In the genomic region with DNA sequence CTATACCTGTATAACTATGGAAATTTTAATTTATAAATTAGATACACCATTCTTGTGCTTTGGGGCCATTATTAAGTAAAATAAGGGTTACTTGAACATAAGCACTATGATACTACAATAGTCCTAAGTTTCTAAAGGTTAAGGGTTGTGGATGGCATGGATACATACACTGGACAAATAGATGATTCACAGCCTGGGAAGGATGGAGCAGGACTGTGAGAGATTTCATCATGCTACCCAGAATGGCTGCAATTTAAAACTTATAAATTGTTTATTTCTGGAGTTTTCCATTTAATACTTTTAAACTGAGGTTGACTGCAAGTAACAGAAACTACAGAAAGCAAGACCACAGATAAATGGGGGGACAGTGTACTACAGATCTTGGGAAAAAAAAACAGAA, we compare ENCODE assay signal across 19 cellular contexts.
A peak's percentile ranks its signal among the peaks of the same experiment; 100 is the strongest.
DNase-seq lines count a peak whose midpoint lies in the region; ATAC-seq and TF ChIP-seq lines count a peak whose summit lies in the region.
"Had no signal": no experiment of that assay in that cellular context is flagged by ENCODE, and none has a peak within 500 bp of the region (broad histone marks: within the 10 kb centered on the region; RNA-seq: fewer than 3 reads in every experiment).

No MANE protein-coding gene starts in this region.

- no peak overlapping the region for H3K9ac ChIP-seq in PC-3 (ENCODE audit: low read length)
- H3K9ac ChIP-seq: KMS-11 had no signal

- H3K9me2 ChIP-seq in PC-3 (replicated peaks; ENCODE audit: low read length) = no peaks in the 10 kb centered on the region

- peak; percentile 32 for DNase-seq in ELR (ENCODE audit: low read depth)
- peak; percentile 7 for DNase-seq in PC-3
- DNase-seq in astrocyte of the spinal cord (ENCODE audit: low read depth, low spot score) = peak; percentile 9
- peak; percentile 43 for DNase-seq in skeletal muscle cell (ENCODE audit: low read depth)
- DNase-seq in NCI-H2171 (lab: John Stamatoyannopoulos, UW) = no peak
- no peak for DNase-seq in GOT3 (lab: John Stamatoyannopoulos, UW)
- no peak for DNase-seq in NK-92 treated with Interleukin-12 subunit alpha and Interleukin-12 subunit beta, amount 100 ng/mL, for 24 hours (lab: John Stamatoyannopoulos, UW)
- DNase-seq: C1 segment of cervical spinal cord; CD8-positive, alpha-beta memory T cell; DMS79 treated with DMSO at 0.1 percent for 48 hours; NCI-H1417; NCI-H187; NCI-H2107; NCI-H2227 treated with DMSO at 0.1 percent for 48 hours; NCI-H524; NCI-H82 had no signal

- no peaks in the 10 kb centered on the region for H3K79me2 ChIP-seq in PC-3 (ENCODE audit: low read length)

- POLR2A ChIA-PET in PC-3 (lab: Charles Lee; ENCODE audit: unreplicated experiment) = no interaction called here

- intact Hi-C loops in PC-3 (cut with micrococcal nuclease) = no loop called here

- CTCF ChIA-PET in PC-3 (lab: Charles Lee) = no interaction called here

- BruUV-seq in PC-3 (replicated peaks; lab: Mats Ljungman, UMichigan) = no TSS peak

- H3K4me2 ChIP-seq in PC-3 (ENCODE audit: low read length) = no peak overlapping the region
- H3K4me2 ChIP-seq: KMS-11 had no signal

- no peaks in the 10 kb centered on the region for H3K36me3 ChIP-seq in PC-3 (ENCODE audit: low read depth, low read length)

- no peak overlapping the region for H3K27ac ChIP-seq in PC-3 (ENCODE audit: low read length)
- H3K27ac ChIP-seq: KMS-11, RWPE1 had no signal

- no peaks in the 10 kb centered on the region for H3K27me3 ChIP-seq in PC-3 (ENCODE audit: low read length)

- peak; percentile 80 for ATAC-seq in PC-3
- ATAC-seq: HepG2 had no signal

- H4K20me1 ChIP-seq in PC-3 (ENCODE audit: low read length) = no peaks in the 10 kb centered on the region

- H2AFZ ChIP-seq in PC-3 (ENCODE audit: low read length) = no peak overlapping the region

- H3K4me1 ChIP-seq in PC-3 (ENCODE audit: insufficient read depth, low read length) = no peaks in the 10 kb centered on the region

- H3K9me3 ChIP-seq in PC-3 (ENCODE audit: low read length) = no peaks in the 10 kb centered on the region

- H3K4me3 ChIP-seq in PC-3 (ENCODE audit: low read length) (no peak overlapping the region), astrocyte of the spinal cord (ENCODE audit: low read depth, low read length) (no peak overlapping the region), skeletal muscle cell (ENCODE audit: low read depth, low read length) (no peak overlapping the region)

- in situ Hi-C loops in astrocyte of the spinal cord (cut with HindIII; ENCODE audit: low sequenced_read_pairs) = no loop called here

- TF ChIP-seq CTCF in PC-3 (conservative IDR thresholded peaks at IDR 0.05; ENCODE audit: low read depth, low read length) = no peak
- no peak for TF ChIP-seq CTCF in astrocyte of the spinal cord (IDR thresholded peaks at IDR 0.05; ENCODE audit: low read depth, low read length)

- H3F3A ChIP-seq in PC-3 (ENCODE audit: low read length, unreplicated experiment) = no peaks in the 10 kb centered on the region

Comparison
In these comparisons a context has a peak if more than half of its experiments do, and no peak if none do; other contexts are left out.
1. DNase-seq: peak in ELR (single experiment), PC-3 (single experiment), astrocyte of the spinal cord (single experiment) and skeletal muscle cell (single experiment); none in NCI-H2171 (single experiment), GOT3 (single experiment) and NK-92 treated with Interleukin-12 subunit alpha and Interleukin-12 subunit beta, amount 100 ng/mL, for 24 hours (single experiment).